Comparison of ENCODE assay signal across 17 cellular contexts in the genomic region with DNA sequence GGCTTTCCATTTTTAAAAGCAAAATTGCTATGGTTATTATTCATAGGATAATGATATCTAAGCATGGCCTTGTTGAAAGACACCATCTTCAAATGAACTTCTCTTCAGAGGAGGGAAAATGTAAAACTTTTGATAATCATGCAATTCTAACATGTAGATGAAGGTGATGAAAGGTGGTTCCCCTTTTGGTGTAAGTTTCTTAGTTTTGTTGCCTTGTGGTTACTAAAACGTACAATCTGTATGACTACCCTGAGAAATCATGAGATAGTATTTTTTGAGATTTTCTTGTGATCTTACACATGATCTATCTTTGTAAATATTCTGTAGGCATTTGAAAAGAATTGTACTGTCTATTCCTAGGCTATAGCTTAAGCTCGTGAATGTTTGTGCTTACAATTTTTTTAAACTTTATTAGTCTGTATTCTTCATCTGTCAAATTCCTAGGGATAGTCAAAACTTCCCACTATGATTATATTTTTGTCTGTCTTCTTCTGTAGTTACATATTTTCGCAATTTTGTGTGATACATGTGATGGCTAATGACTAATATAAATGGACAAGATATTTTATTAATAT. TPM values are rescaled to one million over a fixed set of nuclear protein-coding genes. Genes with fewer than 3 reads are reported as not detected.
"Had no signal": no experiment of that assay in that cellular context is flagged by ENCODE, and none has a peak within 500 bp of the region (broad histone marks: within the 10 kb centered on the region; RNA-seq: fewer than 3 reads in every experiment).

No MANE protein-coding gene starts in this region.

- H3K4me1 Mint-ChIP-seq: activated CD4-positive, alpha-beta T cell treated with anti-CD3 and anti-CD28 coated beads, Interleukin-2, amount 10 ng/mL, durations not matched to agents 24 days and 14 days; activated naive CD4-positive, alpha-beta T cell treated with anti-CD3 and anti-CD28 coated beads, Interleukin-2, amount 10 ng/mL, durations not matched to agents 7 days and 5 days; immature natural killer cell; neural crest cell had no signal

- DNase-seq: activated CD4-positive, alpha-beta T cell treated with anti-CD3 and anti-CD28 coated beads, Interleukin-2, amount 10 ng/mL, durations not matched to agents 24 days and 14 days; activated CD8-positive, alpha-beta memory T cell treated with anti-CD3 and anti-CD28 coated beads for 24 hours; activated naive CD4-positive, alpha-beta T cell treated with anti-CD3 and anti-CD28 coated beads, Interleukin-2, amount 10 ng/mL, durations not matched to agents 7 days and 5 days; foreskin keratinocyte; immature natural killer cell; left cardiac atrium; lower lobe of right lung; pancreas; stimulated activated CD4-positive, alpha-beta T cell treated with anti-CD3 and anti-CD28 coated beads, Interleukin-12 subunit alpha, Interleukin-12 subunit beta, amount 100 ng/mL, for 4 hours; upper lobe of right lung had no signal

- H3K27ac ChIP-seq: cardiac muscle cell, foreskin keratinocyte, lower lobe of right lung, pancreas, upper lobe of right lung had no signal

- H3K9me3 Mint-ChIP-seq: activated CD4-positive, alpha-beta T cell treated with anti-CD3 and anti-CD28 coated beads, Interleukin-2, amount 10 ng/mL, durations not matched to agents 24 days and 14 days; activated naive CD4-positive, alpha-beta T cell treated with anti-CD3 and anti-CD28 coated beads, Interleukin-2, amount 10 ng/mL, durations not matched to agents 7 days and 5 days; neural crest cell; stimulated activated naive CD8-positive, alpha-beta T cell treated with anti-CD3 and anti-CD28 coated beads, Interleukin-15, Interleukin-2, amounts not matched to agents 100 ng/mL and 50 ng/mL, for 24 hours had no signal

- H3K9me3 ChIP-seq: pancreas, upper lobe of right lung had no signal

- H3K27me3 ChIP-seq: cardiac muscle cell, foreskin keratinocyte, pancreas, upper lobe of right lung had no signal

- H3K36me3 ChIP-seq: lower lobe of right lung, pancreas, upper lobe of right lung had no signal

- H3K27ac Mint-ChIP-seq: activated CD4-positive, alpha-beta T cell treated with anti-CD3 and anti-CD28 coated beads, Interleukin-2, amount 10 ng/mL, durations not matched to agents 24 days and 14 days; activated naive CD4-positive, alpha-beta T cell treated with anti-CD3 and anti-CD28 coated beads, Interleukin-2, amount 10 ng/mL, durations not matched to agents 7 days and 5 days; immature natural killer cell; stimulated activated naive CD8-positive, alpha-beta T cell treated with anti-CD3 and anti-CD28 coated beads, Interleukin-15, Interleukin-2, amounts not matched to agents 100 ng/mL and 50 ng/mL, for 24 hours; WTC11 had no signal

- FAIRE-seq: colon, endothelial cell of umbilical vein, pancreas had no signal

- ATAC-seq: foreskin keratinocyte, left cardiac atrium, lower lobe of right lung, pancreas, upper lobe of right lung, WTC11 had no signal

- H3K4me1 ChIP-seq: lower lobe of right lung, pancreas, upper lobe of right lung had no signal

- H3K4me3 Mint-ChIP-seq: activated CD4-positive, alpha-beta T cell treated with anti-CD3 and anti-CD28 coated beads, Interleukin-2, amount 10 ng/mL, durations not matched to agents 24 days and 14 days; activated naive CD4-positive, alpha-beta T cell treated with anti-CD3 and anti-CD28 coated beads, Interleukin-2, amount 10 ng/mL, durations not matched to agents 7 days and 5 days; immature natural killer cell; mesothelial cell of epicardium; neural crest cell; stimulated activated naive CD8-positive, alpha-beta T cell treated with anti-CD3 and anti-CD28 coated beads, Interleukin-15, Interleukin-2, amounts not matched to agents 100 ng/mL and 50 ng/mL, for 24 hours; WTC11 had no signal

- H3K27me3 Mint-ChIP-seq: activated CD4-positive, alpha-beta T cell treated with anti-CD3 and anti-CD28 coated beads, Interleukin-2, amount 10 ng/mL, durations not matched to agents 24 days and 14 days; activated naive CD4-positive, alpha-beta T cell treated with anti-CD3 and anti-CD28 coated beads, Interleukin-2, amount 10 ng/mL, durations not matched to agents 7 days and 5 days had no signal

- H3K4me3 ChIP-seq: cardiac muscle cell, lower lobe of right lung, pancreas, upper lobe of right lung had no signal

- H3K36me3 Mint-ChIP-seq: activated naive CD4-positive, alpha-beta T cell treated with anti-CD3 and anti-CD28 coated beads, Interleukin-2, amount 10 ng/mL, durations not matched to agents 7 days and 5 days; immature natural killer cell had no signal

RNA-seq across cellular contexts. Expression of gene PTPN13, which starts 47.5 kb away (rescaled TPM):
- polyA plus RNA-seq: immature natural killer cell had no signal
